Comparison of ENCODE assay signal across 8 cellular contexts in the genomic region with DNA sequence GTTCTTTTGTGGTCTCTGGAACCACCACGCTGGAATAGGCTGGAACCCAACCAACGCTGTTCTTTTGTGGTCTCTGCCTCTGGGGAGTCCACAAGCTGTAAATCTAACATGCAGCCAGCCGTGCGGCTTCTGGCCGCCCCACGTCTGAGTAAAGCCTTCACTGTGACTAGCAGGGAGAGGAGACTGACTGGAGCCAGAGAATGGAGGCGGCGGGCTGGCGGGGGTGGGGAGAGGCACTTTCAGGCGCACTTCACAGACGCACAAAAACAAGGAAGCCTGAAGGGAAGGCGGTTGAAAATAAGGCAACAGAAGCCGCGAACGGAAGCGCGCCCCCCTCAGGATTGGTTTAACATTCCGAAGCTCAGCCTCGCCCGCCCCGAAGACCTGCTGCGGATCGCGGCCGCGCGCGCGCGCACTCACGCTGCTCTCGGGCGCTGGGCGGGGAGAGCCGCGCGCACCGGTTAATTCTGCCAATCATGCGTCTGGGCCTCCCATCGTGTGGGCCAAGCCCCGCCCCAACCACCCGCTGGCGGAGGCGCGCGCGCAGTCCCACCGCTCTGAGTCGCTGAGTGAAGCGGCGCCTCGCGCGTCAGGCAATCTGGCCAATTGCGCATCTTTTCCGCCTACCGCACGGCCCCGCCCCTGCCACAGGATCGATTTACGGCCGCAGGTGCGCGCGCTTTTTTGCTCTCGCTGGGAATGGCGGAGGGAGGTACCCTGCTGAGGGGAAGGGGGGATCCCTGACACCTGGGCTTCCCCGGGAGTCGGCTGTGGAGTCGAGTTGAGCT. TPM values are rescaled to one million over a fixed set of nuclear protein-coding genes. Genes with fewer than 3 reads are reported as not detected.
DNase-seq lines count a peak whose midpoint lies in the region; ATAC-seq and FAIRE-seq lines count a peak whose summit lies in the region.

A gene with protein sequence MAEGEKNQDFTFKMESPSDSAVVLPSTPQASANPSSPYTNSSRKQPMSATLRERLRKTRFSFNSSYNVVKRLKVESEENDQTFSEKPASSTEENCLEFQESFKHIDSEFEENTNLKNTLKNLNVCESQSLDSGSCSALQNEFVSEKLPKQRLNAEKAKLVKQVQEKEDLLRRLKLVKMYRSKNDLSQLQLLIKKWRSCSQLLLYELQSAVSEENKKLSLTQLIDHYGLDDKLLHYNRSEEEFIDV (plus strand): TSS at position 687 of the 788 bp plus-strand sequence. CDS start 13 bp downstream, at position 700.

- peak within 1 kb of the TSS; percentile 94 for H2AFZ ChIP-seq in Karpas-422 (ENCODE audit: low read length)

- H3K36me3 ChIP-seq in Karpas-422 (ENCODE audit: insufficient read depth, low read length): no peaks in the 10 kb centered on the region
- peaks cover 0 to 18% of the 10 kb centered on the region in 2 donors for H3K36me3 ChIP-seq in muscle layer of duodenum (ENCODE audit: control insufficient read depth in 1 of 2, insufficient read depth in 2 of 2, low read length in 2 of 2)

- H3K27me3 ChIP-seq in Karpas-422 (ENCODE audit: low read length) (no peaks in the 10 kb centered on the region), muscle layer of duodenum (ENCODE audit: low read depth, low read length) (no peaks in the 10 kb centered on the region)

- H3K4me1 Mint-ChIP-seq in activated T-cell treated with anti-CD3 and anti-CD28 coated beads, Interleukin-2, amount 50 U/mL, for 72 hours (ENCODE audit: low read depth): peaks cover 43% of the 10 kb centered on the region

- no peaks in the 10 kb centered on the region for H3K9me2 ChIP-seq in Karpas-422 (replicated peaks; ENCODE audit: insufficient read depth, low read length)

- H4K20me1 ChIP-seq in Karpas-422 (ENCODE audit: insufficient read depth, low read depth, low read length): no peaks in the 10 kb centered on the region

- H3K4me3 ChIP-seq in Karpas-422 (ENCODE audit: low read length) (peak within 1 kb of the TSS; percentile 73), muscle layer of duodenum (ENCODE audit: low read depth in 1 of 2, low read length in 2 of 2) (peak within 1 kb of the TSS; percentile 82 to 92)

- H3K36me3 Mint-ChIP-seq in activated T-cell treated with anti-CD3 and anti-CD28 coated beads, Interleukin-2, amount 50 U/mL, for 72 hours (ENCODE audit: insufficient read depth in 2 of 2): peaks cover 0 to 6% of the 10 kb centered on the region in 2 donors

- H3K4me2 ChIP-seq in Karpas-422 (ENCODE audit: low read depth, low read length, poor library complexity, severe bottlenecking): peak within 1 kb of the TSS; percentile 90

- H3K4me1 ChIP-seq in Karpas-422 (ENCODE audit: low read length) (peaks cover 23% of the 10 kb centered on the region), muscle layer of duodenum (ENCODE audit: control insufficient read depth in 1 of 2, insufficient read depth in 2 of 2, low read length in 2 of 2) (peaks cover 3 to 10% of the 10 kb centered on the region in 2 donors)

- ATAC-seq in GM21825 (IDR thresholded peaks at IDR 0.05; ENCODE audit: unreplicated experiment): peak; percentile 92
- ATAC-seq in activated T-cell treated with anti-CD3 and anti-CD28 coated beads, Interleukin-2, amount 50 U/mL, for 72 hours (replicated peaks in 1 of 2): peak; percentile 91 to 92
- peak; percentile 97 for ATAC-seq in esophagus mucosa

- H3K79me2 ChIP-seq in Karpas-422 (ENCODE audit: low read length): no peaks in the 10 kb centered on the region; the same call in 1 of the 2 replicates

- H3K4me3 Mint-ChIP-seq in activated T-cell treated with anti-CD3 and anti-CD28 coated beads, Interleukin-2, amount 50 U/mL, for 72 hours: peak within 1 kb of the TSS; percentile 89 to 92

- H3K9ac ChIP-seq in Karpas-422 (ENCODE audit: low read length): peak within 1 kb of the TSS; percentile 76

- H3K9me3 ChIP-seq in Karpas-422 (ENCODE audit: low read length) (no peaks in the 10 kb centered on the region), muscle layer of duodenum (ENCODE audit: control insufficient read depth in 1 of 2, low read length in 2 of 2) (no peaks in the 10 kb centered on the region)

- no peaks in the 10 kb centered on the region for H3K9me3 Mint-ChIP-seq in activated T-cell treated with anti-CD3 and anti-CD28 coated beads, Interleukin-2, amount 50 U/mL, for 72 hours

- H3K27ac Mint-ChIP-seq in activated T-cell treated with anti-CD3 and anti-CD28 coated beads, Interleukin-2, amount 50 U/mL, for 72 hours: peak within 1 kb of the TSS; percentile 95

- peaks cover 6% of the 10 kb centered on the region for H3K27me3 Mint-ChIP-seq in activated T-cell treated with anti-CD3 and anti-CD28 coated beads, Interleukin-2, amount 50 U/mL, for 72 hours (ENCODE audit: low read depth)

- peak; percentile 98 for DNase-seq in Daoy (ENCODE audit: low read depth)
- peak; percentile 99 for DNase-seq in Karpas-422
- DNase-seq in RCC 7860 (ENCODE audit: low spot score): peak; percentile 96
- peak; percentile 99 to 100 for DNase-seq in activated T-cell treated with anti-CD3 and anti-CD28 coated beads, Interleukin-2, amount 50 U/mL, for 72 hours
- DNase-seq in stimulated activated CD8-positive, alpha-beta memory T cell treated with anti-CD3 and anti-CD28 coated beads, Interleukin-7, amount 100 ng/mL, for 4 hours (ENCODE audit: low read depth in 2 of 2): peak; percentile 97 to 99

- FAIRE-seq in RCC 7860 (lab: Jason Lieb, UNC): peak; percentile 85

- peak within 1 kb of the TSS; percentile 64 for H3K27ac ChIP-seq in Karpas-422 (ENCODE audit: low read length)
- H3K27ac ChIP-seq in muscle layer of duodenum (ENCODE audit: low read length): peak within 1 kb of the TSS; percentile 100

RNA-seq across cellular contexts. Expression of the gene that starts here (rescaled TPM):
- total RNA-seq in Daoy (2014; rRNA removed; shearing (Covaris generic)): 14.3 and 14.4 TPM in 2 replicates
- 2.0 and 4.3 TPM in 2 replicates for total RNA-seq in Karpas-422 (2014; rRNA removed; shearing (Covaris generic); ENCODE audit: low replicate concordance)
- 10 to 100 TPM; 16.0 to 16.3 TPM for total RNA-seq in activated T-cell treated with anti-CD3 and anti-CD28 coated beads, Interleukin-2, amount 50 U/mL, for 72 hours
- 4.8 TPM for total RNA-seq in esophagus mucosa

Comparison
In these comparisons a context has a peak if more than half of its experiments do, and no peak if none do; other contexts are left out.
1. Peak in every context shown above with its lines: DNase-seq, ATAC-seq, H3K4me3 ChIP-seq and H3K27ac ChIP-seq.